9 cellular contexts compared by ENCODE assay signal in genomic region chr10:34768261-34768971, GRCh38. TPM values are rescaled to one million over a fixed set of nuclear protein-coding genes. Genes with fewer than 3 reads are reported as not detected.
A peak's percentile ranks its signal among the peaks of the same experiment; 100 is the strongest.
DNase-seq lines count a peak whose midpoint lies in the region; ATAC-seq and TF ChIP-seq lines count a peak whose summit lies in the region.
"Had no signal": no experiment of that assay in that cellular context is flagged by ENCODE, and none has a peak within 500 bp of the region (broad histone marks: within the 10 kb centered on the region; RNA-seq: fewer than 3 reads in every experiment).

No MANE protein-coding gene starts in this region.

- no peak overlapping the region for H3K18ac ChIP-seq in H9 (ENCODE audit: insufficient read length, low read depth, low read length)

- no peak overlapping the region for H3K4me3 Mint-ChIP-seq in H9
- no peak overlapping the region for H3K4me3 Mint-ChIP-seq in WTC11

- H3T11ph ChIP-seq in H9 (ENCODE audit: low read length): no peak overlapping the region

- no peaks in the 10 kb centered on the region for H3K27me3 Mint-ChIP-seq in H9 (ENCODE audit: low read depth)
- no peaks in the 10 kb centered on the region for H3K27me3 Mint-ChIP-seq in WTC11 (ENCODE audit: low read depth)

- no peak overlapping the region for H3K4ac ChIP-seq in H9 (ENCODE audit: low read depth, low read length)

- H2BK20ac ChIP-seq in H9 (ENCODE audit: low read depth, low read length, poor library complexity, severe bottlenecking): no peak overlapping the region

- H3K56ac ChIP-seq in H9 (ENCODE audit: insufficient read length, low read depth, low read length): no peak overlapping the region

- no peak overlapping the region for H4K5ac ChIP-seq in H9 (ENCODE audit: insufficient read length, low read depth, low read length)

- POLR2A ChIA-PET in WTC11 (lab: Charles Lee): no interaction called here

- no peak for TF ChIP-seq CTCF in H9 (conservative IDR thresholded peaks at IDR 0.05)
- TF ChIP-seq CTCF in WTC11 (IDR thresholded peaks at IDR 0.05): no peak

- H3K27ac ChIP-seq in H9 (ENCODE audit: insufficient read length, low read depth, low read length): no peak overlapping the region

- H3K4me1 Mint-ChIP-seq in H9 (peaks cover 52 to 58% of the 10 kb centered on the region in 2 experiments), WTC11 (peaks cover 78% of the 10 kb centered on the region)

- H4K91ac ChIP-seq in H9 (ENCODE audit: insufficient read length, low read depth, low read length): no peak overlapping the region

- H2AFZ ChIP-seq in H9 (ENCODE audit: low read length): no peak overlapping the region

- H3K4me1 ChIP-seq in H9 (ENCODE audit: insufficient read depth, low read length) (peaks cover 6% of the 10 kb centered on the region; the same call in 1 of the 2 replicates), skeletal muscle satellite cell (ENCODE audit: control insufficient read depth, insufficient read depth, low read length) (peaks cover 10% of the 10 kb centered on the region)

- H3K36me3 Mint-ChIP-seq in H9 (ENCODE audit: insufficient read depth in 1 of 3, low read depth in 3 of 3) (no peaks in the 10 kb centered on the region), WTC11 (no peaks in the 10 kb centered on the region; the same call in 1 of the 2 replicates)

- H2BK15ac ChIP-seq in H9 (ENCODE audit: low read depth, low read length): no peak overlapping the region

- H2BK5ac ChIP-seq in H9 (ENCODE audit: insufficient read length, low read length): no peak overlapping the region

- DNase-seq in H9: no peak
- DNase-seq in WTC11 (ENCODE audit: low spot score): no peak
- peak; percentile 83 for DNase-seq in left cardiac atrium
- DNase-seq in NCI-H2171 (lab: John Stamatoyannopoulos, UW): no peak
- DNase-seq in central memory CD4-positive, alpha-beta T cell: no peak
- DNase-seq in effector CD4-positive, alpha-beta T cell: no peak
- DNase-seq in glomerular visceral epithelial cell (ENCODE audit: extremely low spot score): no peak

- CTCF ChIA-PET in WTC11 (lab: Charles Lee): no interaction called here

- H3K27me3 ChIP-seq in H9 (ENCODE audit: insufficient read depth, low read length): no peaks in the 10 kb centered on the region
- H3K27me3 ChIP-seq in skeletal muscle satellite cell (ENCODE audit: control insufficient read depth, insufficient read depth, low read length): no peaks in the 10 kb centered on the region

- H3K9me3 Mint-ChIP-seq in H9 (no peaks in the 10 kb centered on the region), WTC11 (no peaks in the 10 kb centered on the region)

- H2BK12ac ChIP-seq in H9 (ENCODE audit: insufficient read length, low read depth, low read length): no peak overlapping the region

- H3K9me3 ChIP-seq in H9 (ENCODE audit: control insufficient read depth, low read depth, low read length) (no peaks in the 10 kb centered on the region), skeletal muscle satellite cell (replicated peaks; ENCODE audit: low read length) (no peaks in the 10 kb centered on the region)

- no peaks in the 10 kb centered on the region for H3K23me2 ChIP-seq in H9 (ENCODE audit: insufficient read length, low read depth, low read length, poor library complexity, severe bottlenecking)

- no peak overlapping the region for H2AK5ac ChIP-seq in H9 (ENCODE audit: insufficient read length, low read length)

- H2BK120ac ChIP-seq in H9 (ENCODE audit: low read depth, low read length, poor library complexity, severe bottlenecking): no peak overlapping the region

- H3K14ac ChIP-seq in H9 (ENCODE audit: insufficient read depth, low read length): no peak overlapping the region

- H3K79me1 ChIP-seq in H9 (ENCODE audit: insufficient read depth, low read depth, low read length, poor library complexity, severe bottlenecking): peaks cover 5% of the 10 kb centered on the region

- no peak overlapping the region for H3K9ac ChIP-seq in H9 (ENCODE audit: extremely low read depth, insufficient read length, low read length)
- no peak overlapping the region for H3K9ac ChIP-seq in skeletal muscle satellite cell (ENCODE audit: low read depth, low read length)

- H3K23ac ChIP-seq in H9 (ENCODE audit: insufficient read length, low read depth, low read length): no peak overlapping the region

- H4K20me1 ChIP-seq in H9 (ENCODE audit: control insufficient read depth, insufficient read depth, insufficient read length): peaks cover 2% of the 10 kb centered on the region

- intact Hi-C loops in left cardiac atrium (cut with DNase I): no loop called here

- H3K27ac Mint-ChIP-seq in H9: peak overlapping the region; percentile 13 to 37 (median 21); a peak in 2 of 7 replicates
- peak overlapping the region; percentile 71 for H3K27ac Mint-ChIP-seq in WTC11

- H3K36me3 ChIP-seq in skeletal muscle satellite cell (ENCODE audit: insufficient read depth, low read length): no peaks in the 10 kb centered on the region

- H4K8ac ChIP-seq in H9 (replicated peaks; ENCODE audit: insufficient read length, low read depth, low read length): no peak overlapping the region

- peaks cover 9% of the 10 kb centered on the region; the same call in 1 of the 2 replicates for H3K79me2 ChIP-seq in H9 (ENCODE audit: insufficient read depth, low read length)

- peak overlapping the region; percentile 11 for H3K4me3 ChIP-seq in skeletal muscle satellite cell (ENCODE audit: low read length)
- H3K4me3 ChIP-seq: smooth muscle cell had no signal

- ATAC-seq in WTC11: peak; percentile 24; the same call in 1 of the 2 replicates
- peak; percentile 95 to 97 for ATAC-seq in left cardiac atrium

- no CpG with 5 or more reads among the region's 15 CpGs for WGBS in H9 (ENCODE audit: extremely low coverage, insufficient read length, low lambda C conversion rate)

- no peak overlapping the region for H3K4me2 ChIP-seq in H9 (ENCODE audit: insufficient read depth, insufficient read length, low read length)
- H3K4me2 ChIP-seq in skeletal muscle satellite cell (ENCODE audit: low read length): peak overlapping the region; percentile 65
- H3K4me2 ChIP-seq: smooth muscle cell had no signal

TF ChIP-seq in WTC11, 78 proteins besides CTCF, POLR2A, EP300 and RAD21:
- TF ChIP-seq RORB (CRISPR knock-in tag; IDR thresholded peaks at IDR 0.05) (no peak), ZNF219 (CRISPR knock-in tag; IDR thresholded peaks at IDR 0.05; ENCODE audit: borderline replicate concordance) (no peak), ELF4 (CRISPR knock-in tag; IDR thresholded peaks at IDR 0.05; ENCODE audit: low read depth) (no peak), ZBTB43 (CRISPR knock-in tag; IDR thresholded peaks at IDR 0.05) (no peak), TP53 (CRISPR knock-in tag; IDR thresholded peaks at IDR 0.05) (no peak), ZMAT4 (CRISPR knock-in tag; IDR thresholded peaks at IDR 0.05) (no peak), ZNF138 (CRISPR knock-in tag; conservative IDR thresholded peaks at IDR 0.05) (no peak), MLX (CRISPR knock-in tag; IDR thresholded peaks at IDR 0.05) (no peak)

RNA-seq across cellular contexts. Expression of gene PARD3, which starts 46.7 kb away (rescaled TPM):
- total RNA-seq in H9 (2021) (44.7 and 47.2 TPM in 2 replicates), WTC11 (2021) (44.9 to 51.8 TPM (median 47.0 TPM) in 3 replicates), left cardiac atrium (10 to 100 TPM; 23.1 to 29.7 TPM)
- 21.2 and 27.6 TPM in 2 replicates for total RNA-seq in skeletal muscle satellite cell (2012; rRNA removed)
